In the genomic region with DNA sequence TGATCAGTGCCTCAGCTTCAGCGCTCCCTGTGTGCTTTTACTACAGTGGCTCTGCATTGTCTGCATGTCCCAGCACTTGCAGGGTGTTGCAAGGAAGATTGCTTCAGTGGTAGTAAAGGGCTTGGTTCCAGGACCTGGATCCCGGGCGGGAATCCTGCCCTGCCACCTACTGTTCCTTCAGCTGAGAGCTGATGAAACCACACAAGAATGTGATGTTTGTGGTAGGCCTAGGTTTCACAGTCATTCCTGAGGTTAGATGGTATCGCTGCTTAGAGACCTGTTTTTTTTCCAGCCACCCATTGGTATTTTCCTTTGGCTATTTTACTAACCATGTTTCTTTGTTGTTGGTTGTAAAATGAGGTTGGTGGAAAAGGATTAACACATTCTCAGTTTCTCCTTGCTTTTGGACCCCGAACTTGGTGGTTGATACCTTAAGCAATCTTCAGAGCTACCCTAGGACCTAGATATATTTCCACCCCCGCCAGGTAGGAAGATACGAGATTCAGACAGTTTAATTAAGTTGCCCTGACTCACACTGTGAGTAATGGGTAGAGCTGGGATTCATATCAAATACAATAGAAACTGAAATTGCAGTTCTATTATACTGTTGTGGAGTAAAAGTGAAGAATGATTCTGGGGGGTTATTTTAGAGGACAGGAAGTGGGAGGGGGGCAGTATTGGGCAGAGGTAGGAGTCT, we compare ENCODE assay signal across 9 cellular contexts. TPM values are rescaled to one million over a fixed set of nuclear protein-coding genes. Genes with fewer than 3 reads are reported as not detected.
A peak's percentile ranks its signal among the peaks of the same experiment; 100 is the strongest.
DNase-seq lines count a peak whose midpoint lies in the region; ATAC-seq, FAIRE-seq and TF ChIP-seq lines count a peak whose summit lies in the region.
"Had no signal": no experiment of that assay in that cellular context is flagged by ENCODE, and none has a peak within 500 bp of the region (broad histone marks: within the 10 kb centered on the region; RNA-seq: fewer than 3 reads in every experiment).

No MANE protein-coding gene starts in this region.

- no peak overlapping the region for H2BK12ac ChIP-seq in H9 (ENCODE audit: insufficient read length, low read depth, low read length)

- no peaks in the 10 kb centered on the region for H3K79me1 ChIP-seq in H9 (ENCODE audit: insufficient read depth, low read depth, low read length, poor library complexity, severe bottlenecking)

- H4K5ac ChIP-seq in H9 (ENCODE audit: insufficient read length, low read depth, low read length) = no peak overlapping the region

- H3K4me3 Mint-ChIP-seq in H9 = peak overlapping the region in 1 of 2 experiments; percentile 28; a peak in 1 of 5 replicates

- no peak overlapping the region for H3T11ph ChIP-seq in H9 (ENCODE audit: low read length)

- H2AK5ac ChIP-seq in H9 (ENCODE audit: insufficient read length, low read length) = no peak overlapping the region

- H3K9me3 ChIP-seq in H9 (ENCODE audit: control insufficient read depth, low read depth, low read length) (no peaks in the 10 kb centered on the region), SK-N-SH (no peaks in the 10 kb centered on the region), pancreas (no peaks in the 10 kb centered on the region)

- no peak overlapping the region for H2BK20ac ChIP-seq in H9 (ENCODE audit: low read depth, low read length, poor library complexity, severe bottlenecking)

- H3K9me2 ChIP-seq in SK-N-SH = no peaks in the 10 kb centered on the region

- no peak overlapping the region for H2BK5ac ChIP-seq in H9 (ENCODE audit: insufficient read length, low read length)

- no peaks in the 10 kb centered on the region for H3K36me3 Mint-ChIP-seq in H9 (ENCODE audit: insufficient read depth in 1 of 3, low read depth in 3 of 3)

- H3K4me3 ChIP-seq in SK-N-SH (ENCODE audit: low read depth in 2 of 2, low read length in 1 of 2) (peak overlapping the region; percentile 12 to 32; a peak in 2 of 4 replicates), pancreas (no peak overlapping the region)

- H3K4me2 ChIP-seq in H9 (ENCODE audit: insufficient read depth, insufficient read length, low read length) = no peak overlapping the region
- peak overlapping the region; percentile 62 for H3K4me2 ChIP-seq in SK-N-SH

- TF ChIP-seq RAD21 in SK-N-SH (IDR thresholded peaks at IDR 0.05; ENCODE audit: low read length) = no peak

- POLR2A ChIA-PET in SK-N-SH (lab: Yijun Ruan, JAX) = no interaction called here

- no peak overlapping the region for H3K56ac ChIP-seq in H9 (ENCODE audit: insufficient read length, low read depth, low read length)

- no peak overlapping the region for H3K4ac ChIP-seq in H9 (ENCODE audit: low read depth, low read length)

- TF ChIP-seq CTCF in H9 (conservative IDR thresholded peaks at IDR 0.05) (no peak; the same call in 2 of the 3 replicates), SK-N-SH (IDR thresholded peaks at IDR 0.05) (peak; percentile 33), pancreas (IDR thresholded peaks at IDR 0.05) (no peak)

- FAIRE-seq in pancreas (lab: Jason Lieb, UNC) = no peak

- H3K27ac Mint-ChIP-seq in H9 = peak overlapping the region; percentile 75 to 83 (median 82)

- H3K9ac ChIP-seq in H9 (ENCODE audit: extremely low read depth, insufficient read length, low read length) (no peak overlapping the region), SK-N-SH (peak overlapping the region; percentile 45; the same call in 1 of the 2 replicates)

- no peaks in the 10 kb centered on the region for H3K23me2 ChIP-seq in H9 (ENCODE audit: insufficient read length, low read depth, low read length, poor library complexity, severe bottlenecking)

- no peak overlapping the region for H2BK15ac ChIP-seq in H9 (ENCODE audit: low read depth, low read length)

- H3K36me3 ChIP-seq in SK-N-SH (replicated peaks in 1 of 2; ENCODE audit: control insufficient read depth in 1 of 2, insufficient read depth in 2 of 2, low read length in 1 of 2) (no peaks in the 10 kb centered on the region), pancreas (no peaks in the 10 kb centered on the region)

- H4K20me1 ChIP-seq in H9 (ENCODE audit: control insufficient read depth, insufficient read depth, insufficient read length) (no peaks in the 10 kb centered on the region), SK-N-SH (ENCODE audit: insufficient read depth) (no peaks in the 10 kb centered on the region)

- peak overlapping the region; percentile 15 for H3K18ac ChIP-seq in H9 (ENCODE audit: insufficient read length, low read depth, low read length)

- peak overlapping the region; percentile 74; the same call in 1 of the 2 replicates for H3K14ac ChIP-seq in H9 (ENCODE audit: insufficient read depth, low read length)

- DNase-seq in H9 (peak; percentile 86), SK-N-SH (peak; percentile 4), pancreas (peak in 3 of 6 donors; percentile 3 to 47 (median 22))

- no peak overlapping the region for H4K8ac ChIP-seq in H9 (replicated peaks; ENCODE audit: insufficient read length, low read depth, low read length)

- H2AFZ ChIP-seq in H9 (ENCODE audit: low read length) = no peak overlapping the region
- peak overlapping the region; percentile 2; the same call in 1 of the 2 replicates for H2AFZ ChIP-seq in SK-N-SH (ENCODE audit: low read depth)

- H3F3A ChIP-seq in SK-N-SH (replicated peaks; ENCODE audit: insufficient read depth) = peaks cover 26% of the 10 kb centered on the region

- peak in 1 of 2 experiments; percentile 92; a peak in 2 of 4 replicates for TF ChIP-seq EP300 in SK-N-SH (IDR thresholded peaks at IDR 0.05; ENCODE audit: borderline replicate concordance in 1 of 2, low read depth in 1 of 2, low read length in 1 of 2)

- no peak overlapping the region for H2BK120ac ChIP-seq in H9 (ENCODE audit: low read depth, low read length, poor library complexity, severe bottlenecking)

- intact Hi-C loops in pancreas (cut with DNase I) = no loop called here

- H3K9me3 Mint-ChIP-seq in H9 = no peaks in the 10 kb centered on the region

- no CpG with 5 or more reads among the region's 7 CpGs for WGBS in H9 (ENCODE audit: extremely low coverage, insufficient read length, low lambda C conversion rate)
- WGBS in SK-N-SH (ENCODE audit: low lambda C conversion rate) = 16% methylated on average over 7 of the region's 7 CpGs
- WGBS in pancreas, 2 donors = 67% methylated on average over 7 of the region's 7 CpGs

- no peaks in the 10 kb centered on the region for H3K27me3 Mint-ChIP-seq in H9 (ENCODE audit: low read depth)

- H3K4me1 Mint-ChIP-seq in H9 = peaks cover 37 to 44% of the 10 kb centered on the region in 2 experiments

- H3K79me2 ChIP-seq in H9 (ENCODE audit: insufficient read depth, low read length) = no peaks in the 10 kb centered on the region
- no peaks in the 10 kb centered on the region for H3K79me2 ChIP-seq in SK-N-SH (ENCODE audit: insufficient read depth)

- CTCF ChIA-PET in SK-N-SH (lab: Yijun Ruan, JAX) = interaction anchor here (1.0 to 1.5 kb wide), 4 partner anchors 13 to 137 kb away, joined by 4 to 6 read pairs (median 4); no protein-coding TSS in a partner anchor

- H3K4me1 ChIP-seq in H9 (ENCODE audit: insufficient read depth, low read length) (peaks cover 12% of the 10 kb centered on the region; the same call in 1 of the 2 replicates), SK-N-SH (ENCODE audit: control insufficient read depth in 1 of 2, insufficient read depth in 2 of 2, low read depth in 1 of 2, low read length in 1 of 2) (peaks cover 0 to 13% of the 10 kb centered on the region in 2 experiments; a peak in 2 of 4 replicates), pancreas (no peaks in the 10 kb centered on the region)

- no peak overlapping the region for H4K91ac ChIP-seq in H9 (ENCODE audit: insufficient read length, low read depth, low read length)

- H3K27me3 ChIP-seq in H9 (ENCODE audit: insufficient read depth, low read length) (no peaks in the 10 kb centered on the region), SK-N-SH (ENCODE audit: insufficient read depth) (peaks cover 4% of the 10 kb centered on the region; the same call in 1 of the 2 replicates), pancreas (no peaks in the 10 kb centered on the region)

- peak; percentile 90 for ATAC-seq in esophagus mucosa
- peak in 3 of 4 donors; percentile 83 to 95 (median 87) for ATAC-seq in pancreas
- ATAC-seq in HG02759 (IDR thresholded peaks at IDR 0.05; ENCODE audit: unreplicated experiment) = no peak
- ATAC-seq in GM19397 (IDR thresholded peaks at IDR 0.05; ENCODE audit: unreplicated experiment) = no peak
- ATAC-seq in GM18517 (IDR thresholded peaks at IDR 0.05; ENCODE audit: unreplicated experiment) = no peak
- ATAC-seq in HG03108 (IDR thresholded peaks at IDR 0.05; ENCODE audit: unreplicated experiment) = no peak

- H3K23ac ChIP-seq in H9 (ENCODE audit: insufficient read length, low read depth, low read length) = no peak overlapping the region

- H3K27ac ChIP-seq in H9 (ENCODE audit: insufficient read length, low read depth, low read length) (no peak overlapping the region), SK-N-SH (ENCODE audit: low read depth in 2 of 2, low read length in 1 of 2) (peak overlapping the region; percentile 68 to 85; a peak in 3 of 4 replicates), pancreas (peak overlapping the region in 2 of 4 donors; percentile 42 to 52)

RNA-seq across cellular contexts. Expression of gene GPR87, which starts 11.4 kb away (rescaled TPM):
- 0.18 and 0.33 TPM in 2 replicates for total RNA-seq in H9 (2021)
- polyA plus RNA-seq in SK-N-SH (2012; rRNA removed) = 2.3 and 2.4 TPM in 2 replicates
- 2.5 and 3.1 TPM in 2 replicates for polyA plus RNA-seq in SK-N-SH (2012; cell fraction: cytosol; rRNA removed)
- polyA plus RNA-seq in SK-N-SH (2012; cell fraction: nucleus; rRNA removed) = 0.88 and 1.9 TPM in 2 replicates
- 36.8 TPM for total RNA-seq in esophagus mucosa
- not detected for total RNA-seq in pancreas
- polyA plus RNA-seq in pancreas = not detected
- total RNA-seq: mononuclear cell had no signal

RNA-seq across cellular contexts. Expression of gene P2RY13, which starts 24.1 kb away (rescaled TPM):
- total RNA-seq in H9 (2021) (not detected in 2 replicates), esophagus mucosa (0.28 TPM), pancreas (1 to 10 TPM in 3 of 6 donors, under 1 TPM in 3; 0.08 to 1.9 (median 0.72) TPM)
- polyA plus RNA-seq in SK-N-SH (2012; rRNA removed) (not detected in 2 replicates), pancreas (under 1 TPM; 0.11 to 0.12 TPM)
- polyA plus RNA-seq in SK-N-SH (2012; cell fraction: cytosol; rRNA removed) = not detected in 2 replicates
- not detected in 2 replicates for polyA plus RNA-seq in SK-N-SH (2012; cell fraction: nucleus; rRNA removed)

RNA-seq across cellular contexts. Expression of gene P2RY14, which starts 26.9 kb away (rescaled TPM):
- total RNA-seq in H9 (2021) (not detected in 2 replicates), esophagus mucosa (0.88 TPM), pancreas (under 1 TPM; 0.08 to 0.38 (median 0.11) TPM)
- polyA plus RNA-seq in SK-N-SH (2012; rRNA removed) (not detected in 2 replicates), pancreas (under 1 TPM; 0.08 to 0.47 TPM)
- polyA plus RNA-seq in SK-N-SH (2012; cell fraction: cytosol; rRNA removed) = not detected in 2 replicates
- polyA plus RNA-seq in SK-N-SH (2012; cell fraction: nucleus; rRNA removed) = not detected in 2 replicates

Comparison
In these comparisons a context has a peak if more than half of its experiments do, and no peak if none do; other contexts are left out.
1. H3K4me3 ChIP-seq: peak in SK-N-SH (2 of 2); none in pancreas (0 of 4).
2. ATAC-seq: peak in esophagus mucosa (single experiment) and pancreas (3 of 4); none in HG02759 (single experiment), GM19397 (single experiment), GM18517 (single experiment) and HG03108 (single experiment).
3. RNA of gene GPR87, which starts 11.4 kb away (total RNA-seq): 36.8 TPM in esophagus mucosa (single experiment); 0.18 to 0.33 TPM in H9 and not detected in pancreas; every median in the first group is over 10 times any median in the second.